ENCODE assay signal across 8 cellular contexts in the genomic region with DNA sequence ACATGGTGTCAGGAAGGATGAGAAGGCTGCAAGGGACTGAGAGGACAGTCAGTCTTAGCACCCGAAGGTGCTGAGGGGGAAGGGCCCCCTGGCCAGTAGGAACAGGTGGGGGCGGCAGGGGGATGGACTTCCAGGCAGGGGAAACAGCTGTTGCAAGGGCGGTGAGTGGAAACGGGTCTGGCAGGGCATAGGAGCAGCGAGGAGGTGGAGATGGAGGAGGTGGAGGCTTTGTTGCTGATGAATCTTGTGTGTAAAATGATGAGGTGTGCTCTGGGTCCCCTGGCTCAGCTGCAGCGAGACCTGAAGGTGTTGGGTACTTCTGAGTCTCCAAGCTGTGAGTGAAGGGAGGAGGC. TPM values are rescaled to one million over a fixed set of nuclear protein-coding genes. Genes with fewer than 3 reads are reported as not detected.
DNase-seq lines count a peak whose midpoint lies in the region; ATAC-seq and TF ChIP-seq lines count a peak whose summit lies in the region.

No MANE protein-coding gene starts in this region.

- H3K36me3 ChIP-seq in GM23338 (ENCODE audit: insufficient read depth): no peaks in the 10 kb centered on the region
- peaks cover 18% of the 10 kb centered on the region for H3K36me3 ChIP-seq in iPS DF 6.9 (ENCODE audit: control insufficient read depth, insufficient read depth, low read length)
- H3K36me3 ChIP-seq in spleen: peaks cover 0 to 36% (median 22%) of the 10 kb centered on the region in 6 donors

- H3K4me1 ChIP-seq in GM23338 (ENCODE audit: insufficient read depth) (peaks cover 14% of the 10 kb centered on the region; the same call in 1 of the 2 replicates), iPS DF 6.9 (ENCODE audit: control insufficient read depth, insufficient read depth, low read length) (peaks cover 10% of the 10 kb centered on the region), spleen (peaks cover 37 to 80% (median 62%) of the 10 kb centered on the region in 6 donors)

- H3F3A ChIP-seq in GM23338 (replicated peaks; ENCODE audit: low read depth): 0 out of 2 replicates have a peak, but pooled peaks cover 5% of the 10 kb centered on the region

- ATAC-seq in GM23338 (no peak), GM19397 (IDR thresholded peaks at IDR 0.05; ENCODE audit: unreplicated experiment) (no peak), left lobe of liver (no peak)

- peaks cover 29% of the 10 kb centered on the region for H3K4me1 Mint-ChIP-seq in GM23338

- no peak for TF ChIP-seq POLR2A in spleen (IDR thresholded peaks at IDR 0.05)

- TF ChIP-seq CTCF in GM23338 (conservative IDR thresholded peaks at IDR 0.05; ENCODE audit: low read depth in 2 of 2) (no peak), WI38 (IDR thresholded peaks at IDR 0.05; ENCODE audit: low read depth, low read length) (no peak), spleen (IDR thresholded peaks at IDR 0.05 in 8 of 11, conservative IDR thresholded peaks at IDR 0.05 in 3 of 11) (no peak)

- H3K9me3 ChIP-seq in iPS DF 6.9 (ENCODE audit: control insufficient read depth, insufficient read depth, low read length) (no peaks in the 10 kb centered on the region), spleen (no peaks in the 10 kb centered on the region)

- H3K9me3 Mint-ChIP-seq in GM23338: no peaks in the 10 kb centered on the region

- WGBS in iPS DF 6.9 (ENCODE audit: insufficient coverage, insufficient read length): no CpG with 5 or more reads among the region's 6 CpGs
- WGBS in spleen, 5 donors: 2 to 12% (median 10%) methylated on average over 6 of the region's 6 CpGs

- peaks cover 32% of the 10 kb centered on the region for H3K79me2 ChIP-seq in GM23338 (replicated peaks; ENCODE audit: insufficient read depth)

- H3K4me3 Mint-ChIP-seq in GM23338: peak overlapping the region; percentile 74

- intact Hi-C loops in spleen (cut with DNase I; ENCODE audit: low total_unique reads): no loop called here

- H2AFZ ChIP-seq in GM23338: no peak overlapping the region

- no peaks in the 10 kb centered on the region for H3K27me3 ChIP-seq in GM23338 (ENCODE audit: insufficient read depth)
- H3K27me3 ChIP-seq in iPS DF 6.9 (ENCODE audit: control insufficient read depth, insufficient read depth, low read length): no peaks in the 10 kb centered on the region
- no peaks in the 10 kb centered on the region for H3K27me3 ChIP-seq in spleen (replicated peaks in 1 of 7)

- peaks cover 22% of the 10 kb centered on the region for H4K20me1 ChIP-seq in GM23338 (replicated peaks; ENCODE audit: insufficient read depth)

- no peaks in the 10 kb centered on the region for H3K9me2 ChIP-seq in GM23338 (ENCODE audit: insufficient read depth)

- no peak for DNase-seq in GM23338 (ENCODE audit: low spot score)
- DNase-seq in iPS DF 6.9 (ENCODE audit: low read depth, low spot score): no peak
- no peak for DNase-seq in spleen
- DNase-seq in left lobe of liver (ENCODE audit: low spot score): no peak
- DNase-seq in HK-2 (ENCODE audit: unreplicated experiment): no peak
- no peak for DNase-seq in SIG-M5 treated with dmso at 0.1 percent for 504 hours (lab: John Stamatoyannopoulos, UW; ENCODE audit: unreplicated experiment)

- H3K4me3 ChIP-seq in GM23338: peak overlapping the region; percentile 91
- H3K4me3 ChIP-seq in WI38 (ENCODE audit: low read depth, low read length): peak overlapping the region; percentile 94
- H3K4me3 ChIP-seq in iPS DF 6.9 (ENCODE audit: low read length): peak overlapping the region; percentile 68; the same call in 1 of the 2 replicates
- peak overlapping the region; percentile 63 to 98 (median 91) for H3K4me3 ChIP-seq in spleen

- peak overlapping the region; percentile 12; the same call in 1 of the 2 replicates for H3K27ac Mint-ChIP-seq in GM23338

- H3K27me3 Mint-ChIP-seq in GM23338 (ENCODE audit: insufficient read depth, low read depth, poor library complexity): peaks cover 7% of the 10 kb centered on the region

- peaks cover 30% of the 10 kb centered on the region for H3K36me3 Mint-ChIP-seq in GM23338 (ENCODE audit: low read depth)

- H3K27ac ChIP-seq in GM23338 (ENCODE audit: low read depth): no peak overlapping the region
- H3K27ac ChIP-seq in iPS DF 6.9 (ENCODE audit: low read length): no peak overlapping the region
- H3K27ac ChIP-seq in spleen: peak overlapping the region in 5 of 8 donors; percentile 3 to 90 (median 86)

- H3K4me2 ChIP-seq in GM23338: peak overlapping the region; percentile 94

TF ChIP-seq in GM23338, 12 proteins besides CTCF, POLR2A, EP300 and RAD21 (continues in another document):
- no peak for TF ChIP-seq ZNF331 (CRISPR knock-in tag; IDR thresholded peaks at IDR 0.05; ENCODE audit: low read depth)
- no peak for TF ChIP-seq NANOG (IDR thresholded peaks at IDR 0.05; ENCODE audit: borderline replicate concordance)
- no peak for TF ChIP-seq STAT1 (IDR thresholded peaks at IDR 0.05; ENCODE audit: unreplicated experiment)
- TF ChIP-seq, protein P1, sequence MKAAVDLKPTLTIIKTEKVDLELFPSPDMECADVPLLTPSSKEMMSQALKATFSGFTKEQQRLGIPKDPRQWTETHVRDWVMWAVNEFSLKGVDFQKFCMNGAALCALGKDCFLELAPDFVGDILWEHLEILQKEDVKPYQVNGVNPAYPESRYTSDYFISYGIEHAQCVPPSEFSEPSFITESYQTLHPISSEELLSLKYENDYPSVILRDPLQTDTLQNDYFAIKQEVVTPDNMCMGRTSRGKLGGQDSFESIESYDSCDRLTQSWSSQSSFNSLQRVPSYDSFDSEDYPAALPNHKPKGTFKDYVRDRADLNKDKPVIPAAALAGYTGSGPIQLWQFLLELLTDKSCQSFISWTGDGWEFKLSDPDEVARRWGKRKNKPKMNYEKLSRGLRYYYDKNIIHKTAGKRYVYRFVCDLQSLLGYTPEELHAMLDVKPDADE (IDR thresholded peaks at IDR 0.05): no peak
- TF ChIP-seq EZH2 (IDR thresholded peaks at IDR 0.05; ENCODE audit: low read depth, unreplicated experiment): no peak

RNA-seq across cellular contexts. Expression of a gene that starts 1.2 kb away (rescaled TPM):
- total RNA-seq in GM23338 (2014; rRNA removed; shearing (Covaris generic)): 67.6 and 102 TPM in 2 replicates
- polyA plus RNA-seq in GM23338 (2016; fragmentation: Nextera tagmentation; extraction: Ambion mirVana): 104 and 118 TPM in 2 replicates
- 10 to 100 TPM; 33.4 to 63.1 (median 45.6) TPM for total RNA-seq in spleen
- 10 to 100 TPM; 15.0 to 15.9 (median 15.0) TPM for polyA plus RNA-seq in spleen
- 14.3 TPM for total RNA-seq in left lobe of liver

RNA-seq across cellular contexts. Expression of a gene that starts 30.8 kb away (rescaled TPM):
- total RNA-seq in GM23338 (2014; rRNA removed; shearing (Covaris generic)): 22.4 and 42.3 TPM in 2 replicates
- 14.9 and 18.5 TPM in 2 replicates for polyA plus RNA-seq in GM23338 (2016; fragmentation: Nextera tagmentation; extraction: Ambion mirVana)
- total RNA-seq in spleen: 10 to 100 TPM; 19.7 to 48.3 (median 34.5) TPM
- polyA plus RNA-seq in spleen: 10 to 100 TPM; 11.3 to 20.3 (median 15.3) TPM
- total RNA-seq in left lobe of liver: 1.7 TPM

RNA-seq across cellular contexts. Expression of a gene that starts 32.3 kb away (rescaled TPM):
- total RNA-seq in GM23338 (2014; rRNA removed; shearing (Covaris generic)): 25.0 and 30.4 TPM in 2 replicates
- polyA plus RNA-seq in GM23338 (2016; fragmentation: Nextera tagmentation; extraction: Ambion mirVana) (8.7 and 9.5 TPM in 2 replicates), spleen (1 to 10 TPM in 2 of 3 donors, under 1 TPM in 1; 0.73 to 6.2 (median 1.7) TPM)
- total RNA-seq in spleen (10 to 100 TPM in 1 of 7 donors, 1 to 10 TPM in 6; 2.9 to 10.7 (median 5.1) TPM), left lobe of liver (0.13 TPM)

Comparison
In these comparisons a context has a peak if more than half of its experiments do, and no peak if none do; other contexts are left out.
1. H3K27ac ChIP-seq: peak in spleen (5 of 8); none in GM23338 (single experiment) and iPS DF 6.9 (single experiment).
2. Peak in every context shown above with its lines, with median percentiles within 50 percentile points of each other: H3K4me3 ChIP-seq.